8 cellular contexts compared by ENCODE assay signal in the genomic region with DNA sequence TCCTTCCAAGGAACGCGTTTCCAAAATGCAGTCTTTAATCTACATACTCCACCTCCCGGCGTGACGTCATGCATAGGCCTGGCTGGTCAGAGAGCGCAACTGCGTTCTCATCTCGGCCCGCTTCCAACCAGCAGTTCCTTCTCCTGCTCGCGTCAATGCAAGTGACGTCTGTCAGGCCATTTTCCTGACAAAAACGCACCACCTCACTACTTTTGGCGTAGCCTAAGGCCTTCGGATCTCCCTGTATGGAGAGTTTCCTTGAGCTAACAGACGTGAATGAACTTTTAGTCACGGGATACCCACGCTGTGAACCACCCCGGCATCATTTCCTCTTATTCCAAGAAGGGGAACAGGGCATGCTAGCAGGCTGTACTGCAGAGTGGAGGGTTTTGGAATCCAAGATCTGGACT. TPM values are rescaled to one million over a fixed set of nuclear protein-coding genes. Genes with fewer than 3 reads are reported as not detected.
DNase-seq lines count a peak whose midpoint lies in the region; ATAC-seq and TF ChIP-seq lines count a peak whose summit lies in the region.

No MANE protein-coding gene starts in this region.

- TF ChIP-seq CTCF in choroid plexus epithelial cell (conservative IDR thresholded peaks at IDR 0.05; ENCODE audit: low read depth, low read length), result no peak

- no peaks in the 10 kb centered on the region for H3K9me3 ChIP-seq in thymus (ENCODE audit: control insufficient read depth)

- no peaks in the 10 kb centered on the region for H3K36me3 ChIP-seq in thymus (ENCODE audit: control insufficient read depth, insufficient read depth)

- no peaks in the 10 kb centered on the region for H3K9me3 Mint-ChIP-seq in T-cell

- CTCF ChIA-PET in T-cell (lab: Charles Lee), result interaction anchor here in 1 of 2 donors (0.6 to 0.7 kb wide), 2 partner anchors 10 to 44 kb away, joined by 3 to 5 read pairs; no protein-coding TSS in a partner anchor

- no peaks in the 10 kb centered on the region for H3K36me3 Mint-ChIP-seq in T-cell

- ATAC-seq in T-cell (replicated peaks in 1 of 4) (peak in 1 of 4 experiments; percentile 88), GM18520 (IDR thresholded peaks at IDR 0.05; ENCODE audit: unreplicated experiment) (no peak)

- peaks cover 6 to 9% (median 7%) of the 10 kb centered on the region in 3 donors for H3K4me1 Mint-ChIP-seq in T-cell

- H3K4me3 ChIP-seq in choroid plexus epithelial cell (ENCODE audit: low read depth, low read length), result peak overlapping the region; percentile 6
- H3K4me3 ChIP-seq in thymus (ENCODE audit: low read length), result peak overlapping the region; percentile 7

- H3K27ac ChIP-seq in thymus (ENCODE audit: low read depth), result peak overlapping the region; percentile 46

- peak overlapping the region; percentile 2 to 68 (median 37) for H3K4me3 Mint-ChIP-seq in T-cell

- 44% methylated on average over 19 of the region's 19 CpGs for whole genome bisulfite sequencing in thymus

- peaks cover 11 to 16% of the 10 kb centered on the region in 2 donors for H3K27me3 Mint-ChIP-seq in T-cell

- peak; percentile 76 for DNase-seq in HT-29 (ENCODE audit: low spot score)
- peak in 30 of 34 experiments; percentile 6 to 49 (median 28) for DNase-seq in T-cell
- DNase-seq in choroid plexus epithelial cell (ENCODE audit: low read depth), result peak; percentile 48
- DNase-seq in medulla oblongata (ENCODE audit: extremely low spot score), result peak; percentile 71
- DNase-seq in NCI-H446 treated with DMSO at 0.1 percent for 48 hours (lab: John Stamatoyannopoulos, UW), result no peak
- no peak for DNase-seq in NCI-H146 treated with DMSO at 0.1 percent for 48 hours (lab: John Stamatoyannopoulos, UW; ENCODE audit: unreplicated experiment)

- H3K27ac Mint-ChIP-seq in T-cell, result no peak overlapping the region

- no peaks in the 10 kb centered on the region for H3K27me3 ChIP-seq in thymus (ENCODE audit: control insufficient read depth, insufficient read depth)

- POLR2A ChIA-PET in T-cell (lab: Charles Lee), result interaction anchor here (0.6 to 1.1 kb wide), 3 partner anchors 12 to 277 kb away, joined by 3 to 5 read pairs (median 4); no protein-coding TSS in a partner anchor

- no peaks in the 10 kb centered on the region for H3K4me1 ChIP-seq in thymus (ENCODE audit: control insufficient read depth, insufficient read depth, low read length)

RNA-seq across cellular contexts. Expression of gene TEX14, which starts 25.0 kb away (rescaled TPM):
- total RNA-seq in HT-29 (2014; rRNA removed; shearing (Covaris generic)), result 0.03 TPM in 1 of 2 replicates, not detected in the other
- total RNA-seq in T-cell, result 1 to 10 TPM in 1 of 5 donors, under 1 TPM in 4; 0.59 to 1.2 (median 0.73) TPM
- 0.46 TPM for polyA plus RNA-seq in thymus

RNA-seq across cellular contexts. Expression of gene RAD51C, which starts 25.5 kb away (rescaled TPM):
- 13.0 and 13.4 TPM in 2 replicates for total RNA-seq in HT-29 (2014; rRNA removed; shearing (Covaris generic))
- total RNA-seq in T-cell, result 10 to 100 TPM; 10.9 to 28.4 (median 18.1) TPM
- polyA plus RNA-seq in thymus, result 31.1 TPM

Comparison
In these comparisons a context has a peak if more than half of its experiments do, and no peak if none do; other contexts are left out.
1. DNase-seq: peak in HT-29 (single experiment), T-cell (30 of 34), choroid plexus epithelial cell (single experiment) and medulla oblongata (single experiment); none in NCI-H446 treated with DMSO at 0.1 percent for 48 hours (single experiment) and NCI-H146 treated with DMSO at 0.1 percent for 48 hours (single experiment).